1 cellular context compared by ENCODE assay signal in the genomic region with DNA sequence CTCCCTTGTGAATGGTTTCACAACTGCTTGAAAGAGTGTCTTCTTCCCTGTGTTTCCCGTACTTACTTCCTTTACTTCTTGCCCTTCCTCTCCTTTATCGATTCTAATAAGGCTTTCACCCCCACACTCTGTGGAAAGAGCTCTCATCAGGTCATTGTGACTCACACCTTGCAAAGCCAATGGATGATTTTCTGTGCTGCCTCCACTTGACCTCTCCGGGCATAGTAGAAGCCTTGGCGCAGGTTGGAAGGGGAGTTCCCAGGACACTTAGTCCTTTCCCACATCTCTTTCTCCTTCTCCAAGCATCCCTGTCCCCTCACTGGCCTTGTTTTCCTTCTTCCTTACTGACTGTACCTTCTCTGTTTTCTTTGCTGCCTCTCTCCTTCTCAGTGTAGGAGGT.
TF ChIP-seq lines count a peak whose summit lies in the region.

No MANE protein-coding gene starts in this region.

TF ChIP-seq in A549, 52 proteins besides CTCF, POLR2A, EP300 and RAD21:
- TF ChIP-seq ESRRA (IDR thresholded peaks at IDR 0.05; ENCODE audit: borderline replicate concordance, low read length) (no peak), ZSCAN20 (CRISPR knock-in tag; IDR thresholded peaks at IDR 0.05) (no peak), KDM1A (IDR thresholded peaks at IDR 0.05; ENCODE audit: low read depth) (no peak), TFCP2L1 (CRISPR knock-in tag; IDR thresholded peaks at IDR 0.05) (no peak), BHLHE40 (IDR thresholded peaks at IDR 0.05; ENCODE audit: low read depth, low read length) (no peak), RARB (CRISPR knock-in tag; IDR thresholded peaks at IDR 0.05) (no peak), FOSL2 (IDR thresholded peaks at IDR 0.05) (no peak), FOSL2 (CRISPR knock-in tag; IDR thresholded peaks at IDR 0.05) (peak; percentile 42; the same call in 1 of the 2 replicates), SMC3 (IDR thresholded peaks at IDR 0.05) (no peak), HOXB13 (CRISPR knock-in tag; IDR thresholded peaks at IDR 0.05; ENCODE audit: low read depth) (no peak), HEYL (CRISPR knock-in tag; IDR thresholded peaks at IDR 0.05) (no peak), NR3C1 (IDR thresholded peaks at IDR 0.05) (no peak), CEBPB (IDR thresholded peaks at IDR 0.05) (0 out of 4 replicates have a peak, but pooled peaks of 1 of the 2 experiments have one; percentile 6), FOSB (CRISPR knock-in tag; IDR thresholded peaks at IDR 0.05) (no peak), CBX8 (IDR thresholded peaks at IDR 0.05) (no peak)
- TF ChIP-seq, protein P1, sequence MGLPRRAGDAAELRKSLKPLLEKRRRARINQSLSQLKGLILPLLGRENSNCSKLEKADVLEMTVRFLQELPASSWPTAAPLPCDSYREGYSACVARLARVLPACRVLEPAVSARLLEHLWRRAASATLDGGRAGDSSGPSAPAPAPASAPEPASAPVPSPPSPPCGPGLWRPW (IDR thresholded peaks at IDR 0.05): no peak
- TF ChIP-seq, protein P2, sequence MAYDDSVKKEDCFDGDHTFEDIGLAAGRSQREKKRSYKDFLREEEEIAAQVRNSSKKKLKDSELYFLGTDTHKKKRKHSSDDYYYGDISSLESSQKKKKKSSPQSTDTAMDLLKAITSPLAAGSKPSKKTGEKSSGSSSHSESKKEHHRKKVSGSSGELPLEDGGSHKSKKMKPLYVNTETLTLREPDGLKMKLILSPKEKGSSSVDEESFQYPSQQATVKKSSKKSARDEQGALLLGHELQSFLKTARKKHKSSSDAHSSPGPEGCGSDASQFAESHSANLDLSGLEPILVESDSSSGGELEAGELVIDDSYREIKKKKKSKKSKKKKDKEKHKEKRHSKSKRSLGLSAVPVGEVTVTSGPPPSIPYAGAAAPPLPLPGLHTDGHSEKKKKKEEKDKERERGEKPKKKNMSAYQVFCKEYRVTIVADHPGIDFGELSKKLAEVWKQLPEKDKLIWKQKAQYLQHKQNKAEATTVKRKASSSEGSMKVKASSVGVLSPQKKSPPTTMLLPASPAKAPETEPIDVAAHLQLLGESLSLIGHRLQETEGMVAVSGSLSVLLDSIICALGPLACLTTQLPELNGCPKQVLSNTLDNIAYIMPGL (CRISPR knock-in tag; IDR thresholded peaks at IDR 0.05; ENCODE audit: borderline replicate concordance): no peak
- TF ChIP-seq, protein P3, sequence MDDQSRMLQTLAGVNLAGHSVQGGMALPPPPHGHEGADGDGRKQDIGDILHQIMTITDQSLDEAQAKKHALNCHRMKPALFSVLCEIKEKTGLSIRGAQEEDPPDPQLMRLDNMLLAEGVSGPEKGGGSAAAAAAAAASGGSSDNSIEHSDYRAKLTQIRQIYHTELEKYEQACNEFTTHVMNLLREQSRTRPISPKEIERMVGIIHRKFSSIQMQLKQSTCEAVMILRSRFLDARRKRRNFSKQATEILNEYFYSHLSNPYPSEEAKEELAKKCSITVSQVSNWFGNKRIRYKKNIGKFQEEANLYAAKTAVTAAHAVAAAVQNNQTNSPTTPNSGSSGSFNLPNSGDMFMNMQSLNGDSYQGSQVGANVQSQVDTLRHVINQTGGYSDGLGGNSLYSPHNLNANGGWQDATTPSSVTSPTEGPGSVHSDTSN (IDR thresholded peaks at IDR 0.05): no peak
- TF ChIP-seq, protein P4, sequence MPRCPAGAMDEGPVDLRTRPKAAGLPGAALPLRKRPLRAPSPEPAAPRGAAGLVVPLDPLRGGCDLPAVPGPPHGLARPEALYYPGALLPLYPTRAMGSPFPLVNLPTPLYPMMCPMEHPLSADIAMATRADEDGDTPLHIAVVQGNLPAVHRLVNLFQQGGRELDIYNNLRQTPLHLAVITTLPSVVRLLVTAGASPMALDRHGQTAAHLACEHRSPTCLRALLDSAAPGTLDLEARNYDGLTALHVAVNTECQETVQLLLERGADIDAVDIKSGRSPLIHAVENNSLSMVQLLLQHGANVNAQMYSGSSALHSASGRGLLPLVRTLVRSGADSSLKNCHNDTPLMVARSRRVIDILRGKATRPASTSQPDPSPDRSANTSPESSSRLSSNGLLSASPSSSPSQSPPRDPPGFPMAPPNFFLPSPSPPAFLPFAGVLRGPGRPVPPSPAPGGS (IDR thresholded peaks at IDR 0.05): no peak
TF ChIP-seq in A549: peak in this region for 2.
